In the genomic region with DNA sequence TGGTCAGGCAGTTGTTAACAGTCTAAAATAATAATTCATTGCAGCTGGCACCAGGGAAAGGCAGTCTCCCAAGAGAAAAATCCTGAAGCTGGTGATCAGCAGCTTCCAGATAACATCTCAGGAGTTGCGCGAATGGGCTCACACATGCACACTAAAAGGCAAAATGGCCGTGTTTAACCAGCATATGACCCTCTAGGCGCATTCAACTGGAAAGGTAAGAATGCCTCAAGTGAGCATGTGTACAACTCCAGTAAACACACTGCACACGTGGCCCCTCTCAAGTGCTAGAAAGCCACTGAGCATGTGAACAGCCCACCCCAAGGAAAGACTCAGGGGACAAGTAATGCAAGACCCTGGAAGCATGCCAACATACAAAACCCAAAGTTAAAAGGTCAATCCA, we compare ENCODE assay signal across 22 cellular contexts. TPM values are rescaled to one million over a fixed set of nuclear protein-coding genes. Genes with fewer than 3 reads are reported as not detected.
"Had no signal": no experiment of that assay in that cellular context is flagged by ENCODE, and none has a peak within 500 bp of the region (broad histone marks: within the 10 kb centered on the region; RNA-seq: fewer than 3 reads in every experiment).

No MANE protein-coding gene starts in this region.

- H2AFZ ChIP-seq: hepatocyte, neural progenitor cell had no signal

- H3K9ac ChIP-seq: neural progenitor cell had no signal

- H3K79me2 ChIP-seq: hepatocyte had no signal

- ATAC-seq: activated CD4-positive, CD25-positive, alpha-beta regulatory T cell treated with anti-CD3 and anti-CD28 coated beads, Interleukin-2, amount 50 U/mL, for 24 hours; foreskin keratinocyte; mucosa of descending colon; naive thymus-derived CD4-positive, alpha-beta T cell; stimulated activated naive CD8-positive, alpha-beta T cell treated with anti-CD3 and anti-CD28 coated beads, Interleukin-15, Interleukin-2, amounts not matched to agents 100 U/mL and 50 U/mL, for 24 hours had no signal

- H3K27ac ChIP-seq: brain microvascular endothelial cell, dorsolateral prefrontal cortex, epithelial cell of prostate, foreskin keratinocyte, hepatocyte, neural progenitor cell, right atrium auricular region, skin epidermis, vagina had no signal

- H3K27me3 ChIP-seq: brain microvascular endothelial cell, dorsolateral prefrontal cortex, foreskin keratinocyte, hepatocyte, neural progenitor cell, right atrium auricular region, vagina had no signal

- H3K4me3 ChIP-seq: dorsolateral prefrontal cortex, hepatocyte, mucosa of descending colon, neural progenitor cell, right atrium auricular region, skin epidermis, vagina had no signal

- H3K4me1 ChIP-seq: foreskin keratinocyte, neural progenitor cell, right atrium auricular region, vagina had no signal

- H3K9me3 ChIP-seq: mucosa of descending colon, right atrium auricular region, vagina had no signal

- H3K36me3 ChIP-seq: brain microvascular endothelial cell, neural progenitor cell, right atrium auricular region, vagina had no signal

- DNase-seq: activated CD8-positive, alpha-beta memory T cell treated with anti-CD3 and anti-CD28 coated beads for 24 hours; activated CD8-positive, alpha-beta memory T cell treated with anti-CD3 and anti-CD28 coated beads, Interleukin-2, amount 50 U/mL, for 48 hours; activated effector memory CD4-positive, alpha-beta T cell treated with Interleukin-2 at 50 U/mL for 16 hours; activated naive CD4-positive, alpha-beta T cell treated with anti-CD3 and anti-CD28 coated beads, Interleukin-2, amount 50 U/mL, for 16 hours; activated T-cell treated with anti-CD3 and anti-CD28 coated beads, Interleukin-2, amount 50 U/mL, for 48 hours; aorta; brain microvascular endothelial cell; central memory CD4-positive, alpha-beta T cell; dorsolateral prefrontal cortex; foreskin keratinocyte; mesenchymal stem cell; mucosa of descending colon; naive thymus-derived CD4-positive, alpha-beta T cell; stimulated activated naive CD8-positive, alpha-beta T cell treated with anti-CD3 and anti-CD28 coated beads, Interleukin-15, Interleukin-2, amounts not matched to agents 100 U/mL and 50 U/mL, for 24 hours had no signal

- H3K4me2 ChIP-seq: hepatocyte, neural progenitor cell had no signal

RNA-seq across cellular contexts. Expression of a gene that starts 33.1 kb away (rescaled TPM):
- total RNA-seq: foreskin keratinocyte, vagina had no signal
- polyA plus RNA-seq: fibroblast of lung; foreskin keratinocyte; naive thymus-derived CD4-positive, alpha-beta T cell had no signal
